In the genomic region with DNA sequence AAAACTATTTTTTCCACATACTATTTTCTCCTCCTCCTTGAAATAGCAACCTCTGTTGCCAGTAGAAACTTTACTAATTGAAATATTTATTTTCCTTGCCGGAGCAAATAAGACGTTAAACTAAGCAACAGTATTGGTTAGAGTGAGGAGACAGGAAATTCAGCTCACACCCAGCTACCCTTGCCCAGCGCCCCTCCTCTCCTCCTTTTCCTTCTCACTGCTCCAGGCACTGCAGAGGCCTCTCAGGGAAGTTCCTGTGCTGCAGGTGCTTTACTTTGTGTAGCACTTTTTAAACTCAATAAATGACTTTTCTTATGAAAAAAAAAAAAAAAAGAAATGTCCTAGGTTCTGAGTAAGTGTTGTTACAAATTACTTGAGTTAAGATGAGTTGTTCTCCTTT, we compare ENCODE assay signal across 23 cellular contexts.
"Had no signal": no experiment of that assay in that cellular context is flagged by ENCODE, and none has a peak within 500 bp of the region (broad histone marks: within the 10 kb centered on the region; RNA-seq: fewer than 3 reads in every experiment).

No MANE protein-coding gene starts in this region.

- H3K36me3 Mint-ChIP-seq: immature natural killer cell; naive B cell; stimulated activated naive B cell treated with anti-CD40 and anti-IgM and Interleukin-4, amounts not matched to agents 10 μg/mL and 1 μg/mL and 100 μg/mL, for 72 hours had no signal

- H3K36me3 ChIP-seq: sigmoid colon, transverse colon had no signal

- DNase-seq: cerebellar nuclear complex; erythroblast; foreskin keratinocyte; head of caudate nucleus; immature natural killer cell; left ventricle myocardium superior; mesenchymal stem cell; naive B cell; nephron progenitor cell; psoas muscle; retina; sigmoid colon; stimulated activated CD4-positive, alpha-beta T cell treated with anti-CD3 and anti-CD28 coated beads, Interleukin-2, amount 100 ng/mL, for 24 hours; stimulated activated CD4-positive, alpha-beta T cell treated with anti-CD3 and anti-CD28 coated beads, Interleukin-4, amount 100 ng/mL, for 4 hours; stimulated activated naive B cell treated with anti-CD40 and anti-IgM and Interleukin-4, amounts not matched to agents 10 μg/mL and 1 μg/mL and 100 μg/mL, for 72 hours; stimulated activated naive CD8-positive, alpha-beta T cell treated with anti-CD3 and anti-CD28 coated beads, Interleukin-15, amount 100 ng/mL, for 72 hours; testis; transverse colon had no signal

- H3K9me3 ChIP-seq: psoas muscle, sigmoid colon, testis, transverse colon had no signal

- H3K9me3 Mint-ChIP-seq: dendritic cell treated with granulocyte-macrophage colony-stimulating factor and Interleukin-4, amounts not matched to agents 40 ng/mL and 50 ng/mL, for 4 days; nephron progenitor cell had no signal

- H3K4me2 ChIP-seq: hepatocyte had no signal

- H3K9ac ChIP-seq: parathyroid adenoma had no signal

- H3K4me3 ChIP-seq: hepatocyte, lung, psoas muscle, sigmoid colon, skin epidermis, testis, transverse colon had no signal

- H3K4me1 Mint-ChIP-seq: immature natural killer cell; naive B cell; stimulated activated naive B cell treated with anti-CD40 and anti-IgM and Interleukin-4, amounts not matched to agents 10 μg/mL and 1 μg/mL and 100 μg/mL, for 72 hours; stimulated activated naive CD8-positive, alpha-beta T cell treated with anti-CD3 and anti-CD28 coated beads, Interleukin-15, amount 100 ng/mL, for 72 hours had no signal

- H2AFZ ChIP-seq: hepatocyte, parathyroid adenoma had no signal

- H3K27ac Mint-ChIP-seq: dendritic cell treated with granulocyte-macrophage colony-stimulating factor and Interleukin-4, amounts not matched to agents 40 ng/mL and 50 ng/mL, for 4 days; immature natural killer cell; naive B cell; nephron progenitor cell; stimulated activated naive CD8-positive, alpha-beta T cell treated with anti-CD3 and anti-CD28 coated beads, Interleukin-15, amount 100 ng/mL, for 72 hours had no signal

- H3K4me3 Mint-ChIP-seq: dendritic cell treated with granulocyte-macrophage colony-stimulating factor and Interleukin-4, amounts not matched to agents 40 ng/mL and 50 ng/mL, for 4 days; immature natural killer cell; naive B cell; nephron progenitor cell; stimulated activated naive B cell treated with anti-CD40 and anti-IgM and Interleukin-4, amounts not matched to agents 10 μg/mL and 1 μg/mL and 100 μg/mL, for 72 hours; stimulated activated naive CD8-positive, alpha-beta T cell treated with anti-CD3 and anti-CD28 coated beads, Interleukin-15, amount 100 ng/mL, for 72 hours had no signal

- ATAC-seq: foreskin keratinocyte; left ventricle myocardium superior; psoas muscle; stimulated activated naive B cell treated with anti-CD40 and anti-IgM and Interleukin-4, amounts not matched to agents 10 μg/mL and 1 μg/mL and 100 μg/mL, for 72 hours; stimulated activated naive CD8-positive, alpha-beta T cell treated with anti-CD3 and anti-CD28 coated beads, Interleukin-15, amount 100 ng/mL, for 72 hours had no signal

- H3K27ac ChIP-seq: foreskin keratinocyte, hepatocyte, parathyroid adenoma, psoas muscle, sigmoid colon, skin epidermis, testis, transverse colon had no signal

- H3K79me2 ChIP-seq: hepatocyte, parathyroid adenoma had no signal

- H3K27me3 Mint-ChIP-seq: dendritic cell treated with granulocyte-macrophage colony-stimulating factor and Interleukin-4, amounts not matched to agents 40 ng/mL and 50 ng/mL, for 4 days; naive B cell; stimulated activated naive B cell treated with anti-CD40 and anti-IgM and Interleukin-4, amounts not matched to agents 10 μg/mL and 1 μg/mL and 100 μg/mL, for 72 hours; stimulated activated naive CD8-positive, alpha-beta T cell treated with anti-CD3 and anti-CD28 coated beads, Interleukin-15, amount 100 ng/mL, for 72 hours had no signal

- H3K4me1 ChIP-seq: foreskin keratinocyte, parathyroid adenoma, psoas muscle, sigmoid colon, testis, transverse colon had no signal

- H3K27me3 ChIP-seq: foreskin keratinocyte, hepatocyte, sigmoid colon, testis, transverse colon had no signal
